In genomic region chr7:110681941-110682340, GRCh38 we compare ENCODE assay signal across 8 cellular contexts.
"Had no signal": no experiment of that assay in that cellular context is flagged by ENCODE, and none has a peak within 500 bp of the region (broad histone marks: within the 10 kb centered on the region; RNA-seq: fewer than 3 reads in every experiment).

No MANE protein-coding gene starts in this region.

- H3K36me3 ChIP-seq: HAP-1 had no signal

- H3K4me3 ChIP-seq: GM23248, HAP-1 had no signal

- ATAC-seq: HCT116, HepG2 had no signal

- H3K4me1 ChIP-seq: HAP-1 had no signal

- H3K9me3 ChIP-seq: HAP-1 had no signal

- H3K27ac ChIP-seq: GM23248, HL-60 had no signal

- DNase-seq: GM23248, GOT3, H7, HFFc6 had no signal
